11 cellular contexts compared by ENCODE assay signal in the genomic region with DNA sequence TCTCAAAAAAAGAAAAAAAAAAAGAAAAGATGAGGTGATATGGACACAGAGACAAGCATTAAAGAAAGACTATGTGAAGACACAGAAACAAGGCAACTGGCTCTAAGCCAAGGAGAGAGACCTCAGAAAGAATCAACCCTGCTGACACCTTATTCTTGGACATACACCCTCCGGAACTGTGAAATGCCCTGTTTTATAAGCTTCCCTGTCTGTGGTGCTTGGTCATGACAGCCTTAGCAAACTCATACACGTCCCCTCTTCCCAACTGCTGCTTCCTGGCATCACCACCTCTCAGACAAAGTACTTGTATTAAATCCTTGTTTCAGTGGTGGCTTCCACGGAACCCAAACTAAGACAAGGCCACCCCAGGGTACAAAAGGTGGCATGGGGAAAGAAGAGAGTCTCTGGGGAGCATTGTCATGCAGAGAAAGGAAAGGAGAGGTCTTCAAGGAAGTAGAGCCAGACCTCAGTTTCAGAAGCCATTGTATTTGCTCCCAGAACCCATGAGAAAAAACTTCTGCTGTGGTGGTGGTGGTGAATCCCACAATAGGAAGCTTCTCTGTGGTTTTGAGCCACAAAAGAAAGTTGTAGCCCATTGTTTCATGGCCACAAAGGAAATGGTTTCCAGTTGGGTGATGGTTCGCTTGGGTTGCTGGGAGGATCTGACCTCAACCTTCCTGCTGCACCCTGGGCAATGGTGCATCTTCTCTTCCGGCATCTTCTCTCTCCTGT. TPM values are rescaled to one million over a fixed set of nuclear protein-coding genes. Genes with fewer than 3 reads are reported as not detected.
A peak's percentile ranks its signal among the peaks of the same experiment; 100 is the strongest.
DNase-seq lines count a peak whose midpoint lies in the region; ATAC-seq and TF ChIP-seq lines count a peak whose summit lies in the region.
"Had no signal": no experiment of that assay in that cellular context is flagged by ENCODE, and none has a peak within 500 bp of the region (broad histone marks: within the 10 kb centered on the region; RNA-seq: fewer than 3 reads in every experiment).

No MANE protein-coding gene starts in this region.

- no peaks in the 10 kb centered on the region for H3K79me2 ChIP-seq in hepatocyte

- H3K4me2 ChIP-seq in BLaER1 = peak overlapping the region; percentile 62
- H3K4me2 ChIP-seq in hepatocyte = no peak overlapping the region

- H3K27ac ChIP-seq in BLaER1 (no peak overlapping the region), hepatocyte (no peak overlapping the region)
- H3K27ac ChIP-seq: epithelial cell of prostate had no signal

- H3K27me3 ChIP-seq in BLaER1 = peaks cover 89% of the 10 kb centered on the region
- H3K27me3 ChIP-seq in hepatocyte = no peaks in the 10 kb centered on the region

- H3K9ac ChIP-seq in BLaER1 = no peak overlapping the region

- H3K4me3 Mint-ChIP-seq in T-cell = peak overlapping the region in 2 of 3 donors; percentile 13 to 27
- H3K4me3 Mint-ChIP-seq in central memory CD8-positive, alpha-beta T cell = peak overlapping the region; percentile 17

- H3K4me3 ChIP-seq in BLaER1 = no peak overlapping the region
- H3K4me3 ChIP-seq in hepatocyte = no peak overlapping the region

- ATAC-seq in T-cell (replicated peaks in 1 of 4) (peak; percentile 75 to 98 (median 92)), GM18498 (IDR thresholded peaks at IDR 0.05; ENCODE audit: unreplicated experiment) (no peak)
- ATAC-seq in central memory CD8-positive, alpha-beta T cell (replicated peaks; ENCODE audit: extremely low read depth, poor library complexity, severe bottlenecking) = peak; percentile 88

- peaks cover 14% of the 10 kb centered on the region for H3K9me3 ChIP-seq in BLaER1
- H3K9me3 ChIP-seq in hepatocyte (ENCODE audit: low read depth) = no peaks in the 10 kb centered on the region

- CTCF ChIA-PET in T-cell (lab: Charles Lee) = interaction anchor here (0.6 to 0.7 kb wide), 4 partner anchors 10 to 1334 kb away, joined by 3 to 14 read pairs (median 4); no protein-coding TSS in a partner anchor

- H3K9me2 ChIP-seq in hepatocyte (replicated peaks; ENCODE audit: insufficient read depth) = no peaks in the 10 kb centered on the region

- POLR2A ChIA-PET in T-cell (lab: Charles Lee) = interaction anchor here in 1 of 2 donors (0.7 kb wide), 1 partner anchor 45 kb away, joined by 12 read pairs; no protein-coding TSS in a partner anchor

- TF ChIP-seq CTCF in hepatocyte (IDR thresholded peaks at IDR 0.05; ENCODE audit: poor library complexity) = no peak

- no peak overlapping the region for H2AFZ ChIP-seq in hepatocyte

- peaks cover 0 to 2% (median 0%) of the 10 kb centered on the region in 3 donors for H3K9me3 Mint-ChIP-seq in T-cell
- peaks cover 5% of the 10 kb centered on the region for H3K9me3 Mint-ChIP-seq in central memory CD8-positive, alpha-beta T cell

- peak; percentile 61 for DNase-seq in GM19238 (ENCODE audit: insufficient read length, low spot score)
- DNase-seq in T-cell = peak in 32 of 34 experiments; percentile 4 to 63 (median 32)
- DNase-seq in central memory CD8-positive, alpha-beta T cell (ENCODE audit: low spot score in 2 of 2) = peak in 1 of 2 donors; percentile 49
- DNase-seq in hepatocyte (ENCODE audit: low spot score) = no peak
- DNase-seq in NCI-H2107 (lab: John Stamatoyannopoulos, UW) = no peak
- DNase-seq in effector CD4-positive, alpha-beta T cell = no peak
- DNase-seq: NCI-H524; stimulated activated CD4-positive, alpha-beta T cell treated with anti-CD3 and anti-CD28 coated beads, Interleukin-1b, Interleukin-23, amount 100 ng/mL, for 48 hours had no signal

- H3K36me3 Mint-ChIP-seq in T-cell = no peaks in the 10 kb centered on the region
- H3K36me3 Mint-ChIP-seq in central memory CD8-positive, alpha-beta T cell (ENCODE audit: insufficient read depth) = peaks cover 5% of the 10 kb centered on the region

- no peaks in the 10 kb centered on the region for H3K36me3 ChIP-seq in BLaER1
- H3K36me3 ChIP-seq in hepatocyte (replicated peaks; ENCODE audit: insufficient read depth, low read depth) = no peaks in the 10 kb centered on the region

- peaks cover 25 to 47% of the 10 kb centered on the region in 2 donors for H3K27me3 Mint-ChIP-seq in T-cell
- peaks cover 35% of the 10 kb centered on the region for H3K27me3 Mint-ChIP-seq in central memory CD8-positive, alpha-beta T cell

- H3K4me1 Mint-ChIP-seq in T-cell = peaks cover 9 to 21% (median 10%) of the 10 kb centered on the region in 3 donors
- H3K4me1 Mint-ChIP-seq in central memory CD8-positive, alpha-beta T cell = peaks cover 12% of the 10 kb centered on the region

- H4K20me1 ChIP-seq in BLaER1 (peaks cover 50% of the 10 kb centered on the region), hepatocyte (ENCODE audit: insufficient read depth, poor library complexity, severe bottlenecking) (no peaks in the 10 kb centered on the region)

- H3K27ac Mint-ChIP-seq in T-cell = peak overlapping the region in 1 of 2 donors; percentile 27
- H3K27ac Mint-ChIP-seq in central memory CD8-positive, alpha-beta T cell (ENCODE audit: low read depth) = peak overlapping the region; percentile 76

- WGBS in hepatocyte (ENCODE audit: low lambda C conversion rate, missing lambda C conversion rate) = 91% methylated on average over 5 of the region's 5 CpGs

- H3K4me1 ChIP-seq in BLaER1 (peaks cover 25% of the 10 kb centered on the region), hepatocyte (ENCODE audit: insufficient read depth) (peaks cover 6% of the 10 kb centered on the region)

RNA-seq across cellular contexts. Expression of a gene that starts 16.3 kb away (rescaled TPM):
- not detected for total RNA-seq in T-cell
- not detected in 2 replicates for total RNA-seq in hepatocyte
- polyA plus RNA-seq in hepatocyte = not detected in 2 replicates

RNA-seq across cellular contexts. Expression of a gene that starts 17.3 kb away (rescaled TPM):
- 1 to 10 TPM in 3 of 5 donors, under 1 TPM in 2; 0.78 to 1.8 (median 1.0) TPM for total RNA-seq in T-cell
- total RNA-seq in hepatocyte = 12.6 and 17.4 TPM in 2 replicates
- 36.8 and 43.7 TPM in 2 replicates for polyA plus RNA-seq in hepatocyte

RNA-seq across cellular contexts. Expression of a gene that starts 40.3 kb away (rescaled TPM):
- total RNA-seq in T-cell (not detected), hepatocyte (24.9 and 25.5 TPM in 2 replicates)
- polyA plus RNA-seq in hepatocyte = 14.4 and 20.8 TPM in 2 replicates

RNA-seq across cellular contexts. Expression of a gene that starts 59.8 kb away (rescaled TPM):
- total RNA-seq in T-cell (1 to 10 TPM; 4.7 to 9.5 (median 8.8) TPM), hepatocyte (63.7 and 71.6 TPM in 2 replicates)
- polyA plus RNA-seq in hepatocyte = 27.3 and 32.6 TPM in 2 replicates

Comparison
In these comparisons a context has a peak if more than half of its experiments do, and no peak if none do; other contexts are left out.
1. DNase-seq: peak in GM19238 (single experiment) and T-cell (32 of 34); none in hepatocyte (single experiment), NCI-H2107 (single experiment) and effector CD4-positive, alpha-beta T cell (single experiment).
2. RNA of a gene that starts 40.3 kb away (total RNA-seq): 24.9 to 25.5 TPM in hepatocyte; not detected in T-cell; every median in the first group is over 10 times any median in the second.